1 cellular context compared by ENCODE assay signal in the genomic region with DNA sequence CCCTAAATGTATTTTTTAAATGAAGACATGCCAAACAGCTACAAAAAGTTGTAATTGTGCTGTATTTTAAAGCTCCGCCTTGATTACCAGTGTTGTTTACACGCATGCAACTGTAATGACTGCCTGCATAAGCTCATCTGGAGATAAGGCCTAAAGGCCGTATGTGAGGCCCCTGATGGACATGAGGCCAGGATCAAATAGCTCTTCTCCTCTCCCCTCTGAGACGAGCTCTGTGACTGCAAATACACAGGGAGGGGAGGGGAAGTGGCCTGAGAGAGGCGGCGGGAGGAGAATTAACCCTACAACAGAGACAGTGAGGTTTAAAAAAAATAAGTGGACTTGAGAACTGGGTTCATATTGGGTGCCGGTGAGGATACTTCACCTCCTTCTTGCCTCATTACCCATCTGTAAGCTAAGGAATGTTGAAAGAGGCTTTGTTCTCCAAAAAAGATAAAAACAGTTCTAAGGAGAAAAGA.
TF ChIP-seq lines count a peak whose summit lies in the region.

No MANE protein-coding gene starts in this region.

TF ChIP-seq in WTC11, 78 proteins besides CTCF, POLR2A, EP300 and RAD21 (continued from another document):
- TF ChIP-seq, protein P1, sequence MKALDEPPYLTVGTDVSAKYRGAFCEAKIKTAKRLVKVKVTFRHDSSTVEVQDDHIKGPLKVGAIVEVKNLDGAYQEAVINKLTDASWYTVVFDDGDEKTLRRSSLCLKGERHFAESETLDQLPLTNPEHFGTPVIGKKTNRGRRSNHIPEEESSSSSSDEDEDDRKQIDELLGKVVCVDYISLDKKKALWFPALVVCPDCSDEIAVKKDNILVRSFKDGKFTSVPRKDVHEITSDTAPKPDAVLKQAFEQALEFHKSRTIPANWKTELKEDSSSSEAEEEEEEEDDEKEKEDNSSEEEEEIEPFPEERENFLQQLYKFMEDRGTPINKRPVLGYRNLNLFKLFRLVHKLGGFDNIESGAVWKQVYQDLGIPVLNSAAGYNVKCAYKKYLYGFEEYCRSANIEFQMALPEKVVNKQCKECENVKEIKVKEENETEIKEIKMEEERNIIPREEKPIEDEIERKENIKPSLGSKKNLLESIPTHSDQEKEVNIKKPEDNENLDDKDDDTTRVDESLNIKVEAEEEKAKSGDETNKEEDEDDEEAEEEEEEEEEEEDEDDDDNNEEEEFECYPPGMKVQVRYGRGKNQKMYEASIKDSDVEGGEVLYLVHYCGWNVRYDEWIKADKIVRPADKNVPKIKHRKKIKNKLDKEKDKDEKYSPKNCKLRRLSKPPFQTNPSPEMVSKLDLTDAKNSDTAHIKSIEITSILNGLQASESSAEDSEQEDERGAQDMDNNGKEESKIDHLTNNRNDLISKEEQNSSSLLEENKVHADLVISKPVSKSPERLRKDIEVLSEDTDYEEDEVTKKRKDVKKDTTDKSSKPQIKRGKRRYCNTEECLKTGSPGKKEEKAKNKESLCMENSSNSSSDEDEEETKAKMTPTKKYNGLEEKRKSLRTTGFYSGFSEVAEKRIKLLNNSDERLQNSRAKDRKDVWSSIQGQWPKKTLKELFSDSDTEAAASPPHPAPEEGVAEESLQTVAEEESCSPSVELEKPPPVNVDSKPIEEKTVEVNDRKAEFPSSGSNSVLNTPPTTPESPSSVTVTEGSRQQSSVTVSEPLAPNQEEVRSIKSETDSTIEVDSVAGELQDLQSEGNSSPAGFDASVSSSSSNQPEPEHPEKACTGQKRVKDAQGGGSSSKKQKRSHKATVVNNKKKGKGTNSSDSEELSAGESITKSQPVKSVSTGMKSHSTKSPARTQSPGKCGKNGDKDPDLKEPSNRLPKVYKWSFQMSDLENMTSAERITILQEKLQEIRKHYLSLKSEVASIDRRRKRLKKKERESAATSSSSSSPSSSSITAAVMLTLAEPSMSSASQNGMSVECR (CRISPR knock-in tag; IDR thresholded peaks at IDR 0.05; ENCODE audit: borderline replicate concordance), result no peak
- no peak for TF ChIP-seq GTF2I (CRISPR knock-in tag; conservative IDR thresholded peaks at IDR 0.05)
